Comparison of ENCODE assay signal across 14 cellular contexts in genomic region chr17:62565817-62566216, GRCh38.
DNase-seq lines count a peak whose midpoint lies in the region; ATAC-seq and TF ChIP-seq lines count a peak whose summit lies in the region.
"Had no signal": no experiment of that assay in that cellular context is flagged by ENCODE, and none has a peak within 500 bp of the region (broad histone marks: within the 10 kb centered on the region; RNA-seq: fewer than 3 reads in every experiment).

No MANE protein-coding gene starts in this region.

- TF ChIP-seq CTCF in foreskin keratinocyte (conservative IDR thresholded peaks at IDR 0.05): no peak
- TF ChIP-seq CTCF in heart left ventricle (IDR thresholded peaks at IDR 0.05): no peak

- no peak for ATAC-seq in activated T-helper 17 cell treated with anti-CD3 and anti-CD28 coated beads, Interleukin-2, amount 50 U/mL, for 72 hours (replicated peaks)
- ATAC-seq in foreskin keratinocyte (peak; percentile 85), GM21360 (IDR thresholded peaks at IDR 0.05; ENCODE audit: unreplicated experiment) (no peak), heart left ventricle (no peak)

- DNase-seq in AG08395 (ENCODE audit: low spot score): peak; percentile 75
- DNase-seq in HK-2 (ENCODE audit: unreplicated experiment): peak; percentile 14
- peak; percentile 75 to 89 for DNase-seq in foreskin keratinocyte
- DNase-seq in NCI-H2081 (lab: John Stamatoyannopoulos, UW): no peak
- no peak for DNase-seq in immature natural killer cell
- no peak for DNase-seq in heart left ventricle
- DNase-seq: adrenal gland; effector CD8-positive, alpha-beta T cell; stomach had no signal

- peak overlapping the region; percentile 28 for H3K4me3 Mint-ChIP-seq in activated T-helper 17 cell treated with anti-CD3 and anti-CD28 coated beads, Interleukin-2, amount 50 U/mL, for 72 hours
- H3K4me3 Mint-ChIP-seq in immature natural killer cell: no peak overlapping the region
- H3K4me3 Mint-ChIP-seq: CD14-positive monocyte, mesothelial cell of epicardium had no signal

- no peak overlapping the region for H3K4me3 ChIP-seq in heart left ventricle
- H3K4me3 ChIP-seq: adrenal gland, stomach had no signal

- H3K27ac Mint-ChIP-seq in activated T-helper 17 cell treated with anti-CD3 and anti-CD28 coated beads, Interleukin-2, amount 50 U/mL, for 72 hours: peak overlapping the region; percentile 73
- peak overlapping the region in 1 of 6 donors; percentile 12 for H3K27ac Mint-ChIP-seq in immature natural killer cell
- H3K27ac Mint-ChIP-seq: mesothelial cell of epicardium, progenitor cell of endocrine pancreas had no signal

- no peak for TF ChIP-seq POLR2A in heart left ventricle (IDR thresholded peaks at IDR 0.05)

- peak overlapping the region; percentile 8 for H3K27ac ChIP-seq in foreskin keratinocyte
- H3K27ac ChIP-seq in heart left ventricle: no peak overlapping the region
- H3K27ac ChIP-seq: adrenal gland, stomach had no signal

- no peaks in the 10 kb centered on the region for H3K27me3 ChIP-seq in foreskin keratinocyte
- no peaks in the 10 kb centered on the region for H3K27me3 ChIP-seq in heart left ventricle
- H3K27me3 ChIP-seq: adrenal gland, stomach had no signal

- intact Hi-C loops in heart left ventricle (cut with DNase I): no loop called here

- peaks cover 84% of the 10 kb centered on the region for H3K36me3 Mint-ChIP-seq in activated T-helper 17 cell treated with anti-CD3 and anti-CD28 coated beads, Interleukin-2, amount 50 U/mL, for 72 hours (ENCODE audit: low read depth)
- H3K36me3 Mint-ChIP-seq in immature natural killer cell: peaks cover 18 to 40% (median 20%) of the 10 kb centered on the region in 3 donors

- WGBS in heart left ventricle, 4 donors: 89 to 99% (median 97%) methylated on average over 1 of the region's 1 CpG

- H3K27me3 Mint-ChIP-seq in activated T-helper 17 cell treated with anti-CD3 and anti-CD28 coated beads, Interleukin-2, amount 50 U/mL, for 72 hours: no peaks in the 10 kb centered on the region
- no peaks in the 10 kb centered on the region for H3K27me3 Mint-ChIP-seq in immature natural killer cell (ENCODE audit: low read depth in 3 of 3)
- H3K27me3 Mint-ChIP-seq: progenitor cell of endocrine pancreas had no signal

- no peaks in the 10 kb centered on the region for H3K9me3 Mint-ChIP-seq in activated T-helper 17 cell treated with anti-CD3 and anti-CD28 coated beads, Interleukin-2, amount 50 U/mL, for 72 hours
- no peaks in the 10 kb centered on the region for H3K9me3 Mint-ChIP-seq in immature natural killer cell

- peaks cover 31% of the 10 kb centered on the region for H3K4me1 Mint-ChIP-seq in activated T-helper 17 cell treated with anti-CD3 and anti-CD28 coated beads, Interleukin-2, amount 50 U/mL, for 72 hours
- peaks cover 4 to 20% of the 10 kb centered on the region in 2 donors for H3K4me1 Mint-ChIP-seq in immature natural killer cell
- H3K4me1 Mint-ChIP-seq: CD14-positive monocyte, mesothelial cell of epicardium had no signal

- H3K4me1 ChIP-seq in foreskin keratinocyte (peaks cover 35% of the 10 kb centered on the region), heart left ventricle (peaks cover 0 to 18% (median 0%) of the 10 kb centered on the region in 12 donors)

- no peaks in the 10 kb centered on the region for H3K9me3 ChIP-seq in heart left ventricle
- H3K9me3 ChIP-seq: adrenal gland, stomach had no signal

- H3K36me3 ChIP-seq in heart left ventricle: peaks cover 0 to 75% (median 45%) of the 10 kb centered on the region in 9 donors

Comparison
In these comparisons a context has a peak if more than half of its experiments do, and no peak if none do; other contexts are left out.
1. DNase-seq: peak in AG08395 (single experiment), HK-2 (single experiment) and foreskin keratinocyte (2 of 2); none in NCI-H2081 (0 of 2), immature natural killer cell (0 of 3) and heart left ventricle (0 of 5).